Comparison of ENCODE assay signal across 1 cellular context in the genomic region with DNA sequence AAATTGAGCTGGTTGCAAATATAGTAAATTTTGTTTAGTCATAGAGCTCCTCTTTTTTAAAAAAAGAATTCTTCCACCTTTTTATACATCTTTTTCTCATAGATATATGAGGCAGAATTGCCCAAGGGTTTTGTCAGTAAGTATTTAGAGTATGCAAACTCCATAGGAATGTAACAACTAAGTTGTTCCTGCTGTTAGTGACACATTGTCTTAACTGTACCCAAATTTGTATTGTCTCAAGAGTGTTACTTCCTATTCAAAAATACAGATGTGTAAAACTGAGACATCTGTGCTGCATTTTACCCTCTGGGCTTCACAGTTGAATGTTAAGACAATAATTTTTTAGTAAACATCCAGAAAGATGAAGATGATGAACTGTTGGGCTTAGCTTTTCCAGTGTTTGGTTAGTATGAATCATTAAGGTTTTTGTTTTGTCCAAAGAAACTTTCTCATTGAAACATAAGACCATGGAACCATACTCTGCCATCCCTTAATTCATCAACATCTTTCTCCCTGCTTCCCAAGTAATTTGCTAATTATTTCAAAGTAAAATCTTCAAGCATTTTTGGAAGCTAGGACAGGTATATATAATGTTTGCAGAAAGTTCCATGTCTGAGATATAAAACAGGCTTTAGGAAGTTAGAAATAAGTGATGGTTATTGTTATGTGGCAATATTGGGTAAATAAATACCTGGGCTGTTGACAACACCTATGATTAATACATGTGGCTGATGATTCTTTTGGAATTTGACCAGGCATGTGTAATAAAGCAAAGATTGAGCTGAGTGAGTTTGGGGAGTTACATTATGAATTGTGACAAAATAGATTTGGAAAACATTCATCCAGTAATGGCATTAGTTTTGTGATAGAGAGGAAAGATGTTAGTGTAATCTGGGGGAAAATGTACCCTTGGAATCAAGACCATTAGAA.
TF ChIP-seq lines count a peak whose summit lies in the region.

No MANE protein-coding gene starts in this region.

TF ChIP-seq in SK-N-SH, 30 proteins besides CTCF, POLR2A, EP300 and RAD21 (continued from another document):
- TF ChIP-seq ELF1 (IDR thresholded peaks at IDR 0.05) (no peak), JUND (IDR thresholded peaks at IDR 0.05) (no peak), CHD2 (IDR thresholded peaks at IDR 0.05; ENCODE audit: low read length, partially characterized antibody) (no peak), GABPA (IDR thresholded peaks at IDR 0.05; ENCODE audit: low read depth) (no peak), TEAD4 (IDR thresholded peaks at IDR 0.05; ENCODE audit: borderline replicate concordance, insufficient read depth) (no peak), GATA2 (CRISPR knock-in tag; IDR thresholded peaks at IDR 0.05) (no peak), MEF2A (IDR thresholded peaks at IDR 0.05; ENCODE audit: borderline replicate concordance, low read depth) (no peak)
- TF ChIP-seq, protein P1, sequence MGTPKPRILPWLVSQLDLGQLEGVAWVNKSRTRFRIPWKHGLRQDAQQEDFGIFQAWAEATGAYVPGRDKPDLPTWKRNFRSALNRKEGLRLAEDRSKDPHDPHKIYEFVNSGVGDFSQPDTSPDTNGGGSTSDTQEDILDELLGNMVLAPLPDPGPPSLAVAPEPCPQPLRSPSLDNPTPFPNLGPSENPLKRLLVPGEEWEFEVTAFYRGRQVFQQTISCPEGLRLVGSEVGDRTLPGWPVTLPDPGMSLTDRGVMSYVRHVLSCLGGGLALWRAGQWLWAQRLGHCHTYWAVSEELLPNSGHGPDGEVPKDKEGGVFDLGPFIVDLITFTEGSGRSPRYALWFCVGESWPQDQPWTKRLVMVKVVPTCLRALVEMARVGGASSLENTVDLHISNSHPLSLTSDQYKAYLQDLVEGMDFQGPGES (IDR thresholded peaks at IDR 0.05; ENCODE audit: low read depth, low read length): no peak
- TF ChIP-seq, protein P2, sequence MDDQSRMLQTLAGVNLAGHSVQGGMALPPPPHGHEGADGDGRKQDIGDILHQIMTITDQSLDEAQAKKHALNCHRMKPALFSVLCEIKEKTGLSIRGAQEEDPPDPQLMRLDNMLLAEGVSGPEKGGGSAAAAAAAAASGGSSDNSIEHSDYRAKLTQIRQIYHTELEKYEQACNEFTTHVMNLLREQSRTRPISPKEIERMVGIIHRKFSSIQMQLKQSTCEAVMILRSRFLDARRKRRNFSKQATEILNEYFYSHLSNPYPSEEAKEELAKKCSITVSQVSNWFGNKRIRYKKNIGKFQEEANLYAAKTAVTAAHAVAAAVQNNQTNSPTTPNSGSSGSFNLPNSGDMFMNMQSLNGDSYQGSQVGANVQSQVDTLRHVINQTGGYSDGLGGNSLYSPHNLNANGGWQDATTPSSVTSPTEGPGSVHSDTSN (IDR thresholded peaks at IDR 0.05): no peak
- TF ChIP-seq, protein P3, sequence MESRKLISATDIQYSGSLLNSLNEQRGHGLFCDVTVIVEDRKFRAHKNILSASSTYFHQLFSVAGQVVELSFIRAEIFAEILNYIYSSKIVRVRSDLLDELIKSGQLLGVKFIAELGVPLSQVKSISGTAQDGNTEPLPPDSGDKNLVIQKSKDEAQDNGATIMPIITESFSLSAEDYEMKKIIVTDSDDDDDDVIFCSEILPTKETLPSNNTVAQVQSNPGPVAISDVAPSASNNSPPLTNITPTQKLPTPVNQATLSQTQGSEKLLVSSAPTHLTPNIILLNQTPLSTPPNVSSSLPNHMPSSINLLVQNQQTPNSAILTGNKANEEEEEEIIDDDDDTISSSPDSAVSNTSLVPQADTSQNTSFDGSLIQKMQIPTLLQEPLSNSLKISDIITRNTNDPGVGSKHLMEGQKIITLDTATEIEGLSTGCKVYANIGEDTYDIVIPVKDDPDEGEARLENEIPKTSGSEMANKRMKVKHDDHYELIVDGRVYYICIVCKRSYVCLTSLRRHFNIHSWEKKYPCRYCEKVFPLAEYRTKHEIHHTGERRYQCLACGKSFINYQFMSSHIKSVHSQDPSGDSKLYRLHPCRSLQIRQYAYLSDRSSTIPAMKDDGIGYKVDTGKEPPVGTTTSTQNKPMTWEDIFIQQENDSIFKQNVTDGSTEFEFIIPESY (IDR thresholded peaks at IDR 0.05; ENCODE audit: borderline replicate concordance, low read depth): no peak
